In the genomic region with DNA sequence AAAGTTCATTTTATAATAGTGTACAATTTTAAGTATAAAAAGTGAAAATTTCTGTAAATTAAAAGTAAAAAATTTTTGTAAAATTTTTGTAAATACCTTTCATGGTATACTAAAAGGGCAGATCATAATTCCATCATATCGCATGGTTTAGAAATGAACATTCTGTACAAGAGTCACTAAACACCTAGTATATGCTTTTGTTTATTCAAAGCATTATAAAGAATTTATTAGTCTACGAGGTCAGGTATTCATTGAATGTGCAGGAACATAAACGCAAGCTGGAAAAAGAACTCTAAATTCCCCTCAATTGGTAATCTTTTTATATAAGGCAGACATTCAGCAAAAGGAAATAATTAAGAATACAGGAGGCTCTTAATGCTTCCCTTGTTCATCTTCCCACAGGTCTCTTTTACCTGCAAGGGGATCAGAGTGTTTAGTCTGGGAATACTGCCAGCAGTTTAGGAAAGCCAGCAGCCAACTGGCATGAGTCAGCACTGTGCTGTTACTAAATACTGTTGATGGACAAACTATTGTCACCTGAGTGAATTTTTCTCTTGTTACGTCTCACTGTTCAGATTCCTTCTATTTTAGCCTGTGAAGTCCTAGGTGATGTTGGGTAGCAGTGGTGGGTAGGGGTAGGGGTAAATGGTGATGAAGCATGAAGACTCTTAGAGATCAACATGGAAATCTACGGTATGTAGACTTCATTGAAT, we compare ENCODE assay signal across 9 cellular contexts.
DNase-seq lines count a peak whose midpoint lies in the region; ATAC-seq and TF ChIP-seq lines count a peak whose summit lies in the region.
"Had no signal": no experiment of that assay in that cellular context is flagged by ENCODE, and none has a peak within 500 bp of the region (broad histone marks: within the 10 kb centered on the region; RNA-seq: fewer than 3 reads in every experiment).

No MANE protein-coding gene starts in this region.

- H3K4me3 ChIP-seq in heart right ventricle (no peak overlapping the region), suprapubic skin (no peak overlapping the region), OCI-LY7 (ENCODE audit: low read depth, low read length, poor library complexity, severe bottlenecking) (no peak overlapping the region)

- no peaks in the 10 kb centered on the region for H3K9me2 ChIP-seq in OCI-LY7 (ENCODE audit: insufficient read depth, low read length)

- POLR2A ChIA-PET in OCI-LY7 (lab: Charles Lee): interaction anchor here (0.7 to 1.2 kb wide), 3 partner anchors 20 to 644 kb away, joined by 3 to 4 read pairs (median 3); no protein-coding TSS in a partner anchor

- H3K27ac ChIP-seq in heart right ventricle: peak overlapping the region in 4 of 10 donors; percentile 23 to 41 (median 32)
- peak overlapping the region; percentile 4 for H3K27ac ChIP-seq in suprapubic skin
- no peak overlapping the region for H3K27ac ChIP-seq in OCI-LY7 (ENCODE audit: low read depth, low read length, poor library complexity, severe bottlenecking)

- H3K36me3 ChIP-seq in heart right ventricle (peaks cover 0 to 100% (median 35%) of the 10 kb centered on the region in 9 donors), suprapubic skin (peaks cover 57% of the 10 kb centered on the region), OCI-LY7 (ENCODE audit: insufficient read depth, low read length) (peaks cover 97% of the 10 kb centered on the region)

- CTCF ChIA-PET in OCI-LY7 (lab: Charles Lee; ENCODE audit: unreplicated experiment): no interaction called here

- TF ChIP-seq POLR2A in suprapubic skin (IDR thresholded peaks at IDR 0.05): no peak

- 80% methylated on average over 5 of the region's 5 CpGs for WGBS in heart right ventricle, 2 donors
- 60% methylated on average over 5 of the region's 5 CpGs for WGBS in suprapubic skin

- no peak overlapping the region for H2AFZ ChIP-seq in OCI-LY7 (ENCODE audit: low read length)

- ATAC-seq in heart right ventricle: peak; percentile 49 to 90 (median 72)
- ATAC-seq in HG02798 (IDR thresholded peaks at IDR 0.05; ENCODE audit: poor library complexity, unreplicated experiment): no peak

- H3K4me2 ChIP-seq in OCI-LY7 (ENCODE audit: low read length): no peak overlapping the region

- no peaks in the 10 kb centered on the region for H4K20me1 ChIP-seq in OCI-LY7 (ENCODE audit: insufficient read depth, low read length)

- peak; percentile 33 for DNase-seq in NCI-H1436 (lab: John Stamatoyannopoulos, UW)
- no peak for DNase-seq in NCI-H1436 treated with DMSO at 0.1 percent for 48 hours (lab: John Stamatoyannopoulos, UW)
- DNase-seq in SHP77 (lab: John Stamatoyannopoulos, UW): peak; percentile 69 to 77
- DNase-seq in heart right ventricle: peak in 1 of 2 donors; percentile 28
- DNase-seq in suprapubic skin (ENCODE audit: low spot score in 2 of 2): no peak
- no peak for DNase-seq in OCI-LY7 (ENCODE audit: low spot score)
- no peak for DNase-seq in T-helper 9 cell
- DNase-seq: 8988T had no signal

- TF ChIP-seq EP300 in suprapubic skin (IDR thresholded peaks at IDR 0.05): no peak

- no TSS peak for BruUV-seq in OCI-LY7 (replicated peaks; lab: Mats Ljungman, UMichigan)

- H3K9me3 ChIP-seq in heart right ventricle: peaks cover 0 to under 1% (median 0%) of the 10 kb centered on the region in 11 donors
- H3K9me3 ChIP-seq in suprapubic skin: no peaks in the 10 kb centered on the region
- no peaks in the 10 kb centered on the region for H3K9me3 ChIP-seq in OCI-LY7 (ENCODE audit: low read length)

- intact Hi-C loops in heart right ventricle (cut with DNase I): loop anchor here in 1 of 10 donors (10.0 kb wide), 1 partner anchor 52 kb away; no protein-coding TSS in a partner anchor
- intact Hi-C loops in OCI-LY7 (cut with micrococcal nuclease; ENCODE audit: unreplicated experiment): no loop called here

- no peaks in the 10 kb centered on the region for H3K79me2 ChIP-seq in OCI-LY7 (ENCODE audit: insufficient read depth, low read depth, low read length)

- H3K4me1 ChIP-seq in heart right ventricle (peaks cover 0 to 30% (median 11%) of the 10 kb centered on the region in 9 donors), suprapubic skin (peaks cover 15% of the 10 kb centered on the region), OCI-LY7 (ENCODE audit: insufficient read depth, low read length, poor library complexity, severe bottlenecking) (no peaks in the 10 kb centered on the region)

- H3K27me3 ChIP-seq in heart right ventricle: no peaks in the 10 kb centered on the region
- H3K27me3 ChIP-seq in suprapubic skin: no peaks in the 10 kb centered on the region

- TF ChIP-seq CTCF in heart right ventricle (IDR thresholded peaks at IDR 0.05) (no peak), suprapubic skin (IDR thresholded peaks at IDR 0.05) (no peak), OCI-LY7 (conservative IDR thresholded peaks at IDR 0.05; ENCODE audit: low read length) (no peak)

Comparison
In these comparisons a context has a peak if more than half of its experiments do, and no peak if none do; other contexts are left out.
1. DNase-seq: peak in NCI-H1436 (single experiment) and SHP77 (2 of 2); none in NCI-H1436 treated with DMSO at 0.1 percent for 48 hours (single experiment), suprapubic skin (0 of 2), OCI-LY7 (single experiment) and T-helper 9 cell (single experiment).